16 cellular contexts compared by ENCODE assay signal in the genomic region with DNA sequence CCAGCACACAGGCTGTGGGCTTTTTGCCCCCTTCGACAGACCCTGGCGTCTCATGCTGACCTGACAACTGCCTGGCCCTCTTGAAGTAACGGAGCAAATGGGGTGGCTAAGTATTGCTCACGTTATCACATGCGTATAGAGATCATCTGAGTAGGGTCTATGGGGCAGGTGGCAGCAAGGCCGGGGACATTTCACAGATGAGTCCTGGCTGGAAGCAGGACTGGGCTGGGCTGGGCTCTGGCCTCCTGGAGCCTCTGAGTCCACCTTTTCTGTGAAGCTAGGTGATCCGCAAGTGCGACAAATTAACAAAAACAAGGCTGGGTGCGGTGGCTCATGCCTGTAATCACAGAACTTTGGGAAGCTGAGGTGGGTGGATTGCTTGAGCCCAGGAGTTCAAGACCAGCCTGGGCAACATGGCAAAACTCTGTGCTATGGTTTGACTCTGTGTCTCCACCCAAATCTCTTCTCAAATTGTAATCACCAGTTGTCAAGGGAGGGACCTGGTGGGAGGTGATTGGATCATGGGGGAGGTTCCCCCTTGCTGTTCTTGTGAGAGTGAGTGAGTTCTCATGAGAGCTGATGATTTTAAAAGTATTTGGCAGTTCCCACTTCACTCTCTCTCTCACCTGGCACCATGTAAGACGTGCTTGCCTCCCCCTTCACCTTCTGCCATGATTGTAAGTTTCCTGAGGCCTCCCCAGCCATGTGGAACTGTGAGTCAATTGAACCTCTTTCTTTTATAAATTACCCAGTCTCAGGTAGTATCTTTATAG.
DNase-seq lines count a peak whose midpoint lies in the region; ATAC-seq and TF ChIP-seq lines count a peak whose summit lies in the region.
"Had no signal": no experiment of that assay in that cellular context is flagged by ENCODE, and none has a peak within 500 bp of the region (broad histone marks: within the 10 kb centered on the region; RNA-seq: fewer than 3 reads in every experiment).

No MANE protein-coding gene starts in this region.

- H3K4me3 Mint-ChIP-seq in activated CD4-positive, alpha-beta memory T cell treated with anti-CD3 and anti-CD28 coated beads for 36 hours, result no peak overlapping the region
- no peak overlapping the region for H3K4me3 Mint-ChIP-seq in activated CD4-positive, alpha-beta memory T cell treated with anti-CD3 and anti-CD28 coated beads, Interleukin-2, amount 10 ng/mL, durations not matched to agents 7 days and 5 days
- H3K4me3 Mint-ChIP-seq: CD4-positive, alpha-beta T cell; H9 had no signal

- no peak for TF ChIP-seq CTCF in sigmoid colon (IDR thresholded peaks at IDR 0.05)

- ATAC-seq in GM21528 (IDR thresholded peaks at IDR 0.05; ENCODE audit: low FRiP score, unreplicated experiment) (no peak), GM18505 (IDR thresholded peaks at IDR 0.05; ENCODE audit: unreplicated experiment) (no peak)
- ATAC-seq: A549, HepG2 had no signal

- H3K27ac ChIP-seq in sigmoid colon, result no peak overlapping the region
- H3K27ac ChIP-seq: 22Rv1, A549, C4-2B had no signal

- intact Hi-C loops in activated CD4-positive, alpha-beta memory T cell treated with anti-CD3 and anti-CD28 coated beads for 36 hours (cut with micrococcal nuclease), result no loop called here
- intact Hi-C loops in sigmoid colon (cut with DNase I), result no loop called here

- no peaks in the 10 kb centered on the region for H3K4me1 ChIP-seq in sigmoid colon
- H3K4me1 ChIP-seq: A549, Caco-2 had no signal

- H3K4me1 Mint-ChIP-seq in activated CD4-positive, alpha-beta memory T cell treated with anti-CD3 and anti-CD28 coated beads for 36 hours (ENCODE audit: low read depth), result no peaks in the 10 kb centered on the region
- H3K4me1 Mint-ChIP-seq in activated CD4-positive, alpha-beta memory T cell treated with anti-CD3 and anti-CD28 coated beads, Interleukin-2, amount 10 ng/mL, durations not matched to agents 7 days and 5 days, result no peaks in the 10 kb centered on the region
- H3K4me1 Mint-ChIP-seq: IgD-negative memory B cell had no signal

- WGBS in sigmoid colon, 2 donors, result 92 to 94% methylated on average over 10 of the region's 10 CpGs

- TF ChIP-seq EP300 in sigmoid colon (IDR thresholded peaks at IDR 0.05), result no peak

- CTCF ChIA-PET in activated CD4-positive, alpha-beta memory T cell treated with anti-CD3 and anti-CD28 coated beads for 36 hours (lab: Charles Lee), result interaction anchor here (1.3 kb wide), 1 partner anchor 148 kb away, joined by 3 read pairs; no protein-coding TSS in a partner anchor
- CTCF ChIA-PET in activated CD4-positive, alpha-beta memory T cell treated with anti-CD3 and anti-CD28 coated beads, Interleukin-2, amount 10 ng/mL, durations not matched to agents 7 days and 5 days (lab: Charles Lee), result no interaction called here

- TF ChIP-seq POLR2A in sigmoid colon (IDR thresholded peaks at IDR 0.05) (no peak), GM18505 (IDR thresholded peaks at IDR 0.05; ENCODE audit: borderline replicate concordance, extremely low read depth, insufficient read depth, insufficient read length) (no peak)

- POLR2A ChIA-PET in activated CD4-positive, alpha-beta memory T cell treated with anti-CD3 and anti-CD28 coated beads for 36 hours (lab: Charles Lee), result no interaction called here
- POLR2A ChIA-PET in activated CD4-positive, alpha-beta memory T cell treated with anti-CD3 and anti-CD28 coated beads, Interleukin-2, amount 10 ng/mL, durations not matched to agents 7 days and 5 days (lab: Charles Lee), result no interaction called here

- H3K27me3 Mint-ChIP-seq in activated CD4-positive, alpha-beta memory T cell treated with anti-CD3 and anti-CD28 coated beads for 36 hours, result peaks cover 15% of the 10 kb centered on the region
- peaks cover 2% of the 10 kb centered on the region for H3K27me3 Mint-ChIP-seq in activated CD4-positive, alpha-beta memory T cell treated with anti-CD3 and anti-CD28 coated beads, Interleukin-2, amount 10 ng/mL, durations not matched to agents 7 days and 5 days

- no peaks in the 10 kb centered on the region for H3K9me3 Mint-ChIP-seq in activated CD4-positive, alpha-beta memory T cell treated with anti-CD3 and anti-CD28 coated beads for 36 hours
- H3K9me3 Mint-ChIP-seq in activated CD4-positive, alpha-beta memory T cell treated with anti-CD3 and anti-CD28 coated beads, Interleukin-2, amount 10 ng/mL, durations not matched to agents 7 days and 5 days, result no peaks in the 10 kb centered on the region
- H3K9me3 Mint-ChIP-seq: CD4-positive, alpha-beta T cell had no signal

- no peaks in the 10 kb centered on the region for H3K36me3 ChIP-seq in sigmoid colon

- no peaks in the 10 kb centered on the region for H3K9me3 ChIP-seq in sigmoid colon
- H3K9me3 ChIP-seq: A549, Caco-2 had no signal

- H3K36me3 Mint-ChIP-seq in activated CD4-positive, alpha-beta memory T cell treated with anti-CD3 and anti-CD28 coated beads for 36 hours, result no peaks in the 10 kb centered on the region
- H3K36me3 Mint-ChIP-seq in activated CD4-positive, alpha-beta memory T cell treated with anti-CD3 and anti-CD28 coated beads, Interleukin-2, amount 10 ng/mL, durations not matched to agents 7 days and 5 days (ENCODE audit: low read depth), result no peaks in the 10 kb centered on the region

- peak overlapping the region; percentile 23 for H3K27ac Mint-ChIP-seq in activated CD4-positive, alpha-beta memory T cell treated with anti-CD3 and anti-CD28 coated beads for 36 hours
- H3K27ac Mint-ChIP-seq in activated CD4-positive, alpha-beta memory T cell treated with anti-CD3 and anti-CD28 coated beads, Interleukin-2, amount 10 ng/mL, durations not matched to agents 7 days and 5 days, result no peak overlapping the region
- H3K27ac Mint-ChIP-seq: CD4-positive, alpha-beta T cell; H9 had no signal

- H3K4me3 ChIP-seq in sigmoid colon, result no peak overlapping the region
- H3K4me3 ChIP-seq: A549 had no signal

- no peaks in the 10 kb centered on the region for H3K27me3 ChIP-seq in sigmoid colon

- no peak for DNase-seq in activated CD4-positive, alpha-beta memory T cell treated with anti-CD3 and anti-CD28 coated beads for 36 hours
- DNase-seq in activated CD4-positive, alpha-beta memory T cell treated with anti-CD3 and anti-CD28 coated beads, Interleukin-2, amount 10 ng/mL, durations not matched to agents 7 days and 5 days, result no peak
- DNase-seq in mesenteric fat pad (ENCODE audit: low spot score) (peak; percentile 67), sigmoid colon (peak; percentile 20), NCI-H2227 (lab: John Stamatoyannopoulos, UW; ENCODE audit: unreplicated experiment) (no peak)
- DNase-seq: AML-193; Caco-2; CD4-positive, alpha-beta T cell; H9 had no signal

Comparison
In these comparisons a context has a peak if more than half of its experiments do, and no peak if none do; other contexts are left out.
1. DNase-seq: peak in mesenteric fat pad (single experiment) and sigmoid colon (single experiment); none in activated CD4-positive, alpha-beta memory T cell treated with anti-CD3 and anti-CD28 coated beads for 36 hours (single experiment), activated CD4-positive, alpha-beta memory T cell treated with anti-CD3 and anti-CD28 coated beads, Interleukin-2, amount 10 ng/mL, durations not matched to agents 7 days and 5 days (single experiment) and NCI-H2227 (single experiment).